1 cellular context compared by ENCODE assay signal in genomic region chr6:57221191-57221935, GRCh38.
TF ChIP-seq lines count a peak whose summit lies in the region.

No MANE protein-coding gene starts in this region.

TF ChIP-seq in H1, 55 proteins besides CTCF, POLR2A, EP300 and RAD21 (continued from another document):
- TF ChIP-seq, protein P1, sequence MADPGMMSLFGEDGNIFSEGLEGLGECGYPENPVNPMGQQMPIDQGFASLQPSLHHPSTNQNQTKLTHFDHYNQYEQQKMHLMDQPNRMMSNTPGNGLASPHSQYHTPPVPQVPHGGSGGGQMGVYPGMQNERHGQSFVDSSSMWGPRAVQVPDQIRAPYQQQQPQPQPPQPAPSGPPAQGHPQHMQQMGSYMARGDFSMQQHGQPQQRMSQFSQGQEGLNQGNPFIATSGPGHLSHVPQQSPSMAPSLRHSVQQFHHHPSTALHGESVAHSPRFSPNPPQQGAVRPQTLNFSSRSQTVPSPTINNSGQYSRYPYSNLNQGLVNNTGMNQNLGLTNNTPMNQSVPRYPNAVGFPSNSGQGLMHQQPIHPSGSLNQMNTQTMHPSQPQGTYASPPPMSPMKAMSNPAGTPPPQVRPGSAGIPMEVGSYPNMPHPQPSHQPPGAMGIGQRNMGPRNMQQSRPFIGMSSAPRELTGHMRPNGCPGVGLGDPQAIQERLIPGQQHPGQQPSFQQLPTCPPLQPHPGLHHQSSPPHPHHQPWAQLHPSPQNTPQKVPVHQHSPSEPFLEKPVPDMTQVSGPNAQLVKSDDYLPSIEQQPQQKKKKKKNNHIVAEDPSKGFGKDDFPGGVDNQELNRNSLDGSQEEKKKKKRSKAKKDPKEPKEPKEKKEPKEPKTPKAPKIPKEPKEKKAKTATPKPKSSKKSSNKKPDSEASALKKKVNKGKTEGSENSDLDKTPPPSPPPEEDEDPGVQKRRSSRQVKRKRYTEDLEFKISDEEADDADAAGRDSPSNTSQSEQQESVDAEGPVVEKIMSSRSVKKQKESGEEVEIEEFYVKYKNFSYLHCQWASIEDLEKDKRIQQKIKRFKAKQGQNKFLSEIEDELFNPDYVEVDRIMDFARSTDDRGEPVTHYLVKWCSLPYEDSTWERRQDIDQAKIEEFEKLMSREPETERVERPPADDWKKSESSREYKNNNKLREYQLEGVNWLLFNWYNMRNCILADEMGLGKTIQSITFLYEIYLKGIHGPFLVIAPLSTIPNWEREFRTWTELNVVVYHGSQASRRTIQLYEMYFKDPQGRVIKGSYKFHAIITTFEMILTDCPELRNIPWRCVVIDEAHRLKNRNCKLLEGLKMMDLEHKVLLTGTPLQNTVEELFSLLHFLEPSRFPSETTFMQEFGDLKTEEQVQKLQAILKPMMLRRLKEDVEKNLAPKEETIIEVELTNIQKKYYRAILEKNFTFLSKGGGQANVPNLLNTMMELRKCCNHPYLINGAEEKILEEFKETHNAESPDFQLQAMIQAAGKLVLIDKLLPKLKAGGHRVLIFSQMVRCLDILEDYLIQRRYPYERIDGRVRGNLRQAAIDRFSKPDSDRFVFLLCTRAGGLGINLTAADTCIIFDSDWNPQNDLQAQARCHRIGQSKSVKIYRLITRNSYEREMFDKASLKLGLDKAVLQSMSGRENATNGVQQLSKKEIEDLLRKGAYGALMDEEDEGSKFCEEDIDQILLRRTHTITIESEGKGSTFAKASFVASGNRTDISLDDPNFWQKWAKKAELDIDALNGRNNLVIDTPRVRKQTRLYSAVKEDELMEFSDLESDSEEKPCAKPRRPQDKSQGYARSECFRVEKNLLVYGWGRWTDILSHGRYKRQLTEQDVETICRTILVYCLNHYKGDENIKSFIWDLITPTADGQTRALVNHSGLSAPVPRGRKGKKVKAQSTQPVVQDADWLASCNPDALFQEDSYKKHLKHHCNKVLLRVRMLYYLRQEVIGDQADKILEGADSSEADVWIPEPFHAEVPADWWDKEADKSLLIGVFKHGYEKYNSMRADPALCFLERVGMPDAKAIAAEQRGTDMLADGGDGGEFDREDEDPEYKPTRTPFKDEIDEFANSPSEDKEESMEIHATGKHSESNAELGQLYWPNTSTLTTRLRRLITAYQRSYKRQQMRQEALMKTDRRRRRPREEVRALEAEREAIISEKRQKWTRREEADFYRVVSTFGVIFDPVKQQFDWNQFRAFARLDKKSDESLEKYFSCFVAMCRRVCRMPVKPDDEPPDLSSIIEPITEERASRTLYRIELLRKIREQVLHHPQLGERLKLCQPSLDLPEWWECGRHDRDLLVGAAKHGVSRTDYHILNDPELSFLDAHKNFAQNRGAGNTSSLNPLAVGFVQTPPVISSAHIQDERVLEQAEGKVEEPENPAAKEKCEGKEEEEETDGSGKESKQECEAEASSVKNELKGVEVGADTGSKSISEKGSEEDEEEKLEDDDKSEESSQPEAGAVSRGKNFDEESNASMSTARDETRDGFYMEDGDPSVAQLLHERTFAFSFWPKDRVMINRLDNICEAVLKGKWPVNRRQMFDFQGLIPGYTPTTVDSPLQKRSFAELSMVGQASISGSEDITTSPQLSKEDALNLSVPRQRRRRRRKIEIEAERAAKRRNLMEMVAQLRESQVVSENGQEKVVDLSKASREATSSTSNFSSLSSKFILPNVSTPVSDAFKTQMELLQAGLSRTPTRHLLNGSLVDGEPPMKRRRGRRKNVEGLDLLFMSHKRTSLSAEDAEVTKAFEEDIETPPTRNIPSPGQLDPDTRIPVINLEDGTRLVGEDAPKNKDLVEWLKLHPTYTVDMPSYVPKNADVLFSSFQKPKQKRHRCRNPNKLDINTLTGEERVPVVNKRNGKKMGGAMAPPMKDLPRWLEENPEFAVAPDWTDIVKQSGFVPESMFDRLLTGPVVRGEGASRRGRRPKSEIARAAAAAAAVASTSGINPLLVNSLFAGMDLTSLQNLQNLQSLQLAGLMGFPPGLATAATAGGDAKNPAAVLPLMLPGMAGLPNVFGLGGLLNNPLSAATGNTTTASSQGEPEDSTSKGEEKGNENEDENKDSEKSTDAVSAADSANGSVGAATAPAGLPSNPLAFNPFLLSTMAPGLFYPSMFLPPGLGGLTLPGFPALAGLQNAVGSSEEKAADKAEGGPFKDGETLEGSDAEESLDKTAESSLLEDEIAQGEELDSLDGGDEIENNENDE (IDR thresholded peaks at IDR 0.05; ENCODE audit: insufficient replicate concordance, low read length), result no peak
- TF ChIP-seq NRF1 (IDR thresholded peaks at IDR 0.05; ENCODE audit: low read depth, low read length), result no peak
- no peak; a peak in 1 of 4 replicates for TF ChIP-seq HDAC2 (IDR thresholded peaks at IDR 0.05; ENCODE audit: borderline replicate concordance in 1 of 2, low read depth in 2 of 2, low read length in 2 of 2)
- 0 out of 2 replicates have a peak, but pooled peaks have one; percentile 3 for TF ChIP-seq JUND (IDR thresholded peaks at IDR 0.05; ENCODE audit: low read length)
- TF ChIP-seq SP2 (IDR thresholded peaks at IDR 0.05; ENCODE audit: low read length), result no peak
- TF ChIP-seq, protein P2, sequence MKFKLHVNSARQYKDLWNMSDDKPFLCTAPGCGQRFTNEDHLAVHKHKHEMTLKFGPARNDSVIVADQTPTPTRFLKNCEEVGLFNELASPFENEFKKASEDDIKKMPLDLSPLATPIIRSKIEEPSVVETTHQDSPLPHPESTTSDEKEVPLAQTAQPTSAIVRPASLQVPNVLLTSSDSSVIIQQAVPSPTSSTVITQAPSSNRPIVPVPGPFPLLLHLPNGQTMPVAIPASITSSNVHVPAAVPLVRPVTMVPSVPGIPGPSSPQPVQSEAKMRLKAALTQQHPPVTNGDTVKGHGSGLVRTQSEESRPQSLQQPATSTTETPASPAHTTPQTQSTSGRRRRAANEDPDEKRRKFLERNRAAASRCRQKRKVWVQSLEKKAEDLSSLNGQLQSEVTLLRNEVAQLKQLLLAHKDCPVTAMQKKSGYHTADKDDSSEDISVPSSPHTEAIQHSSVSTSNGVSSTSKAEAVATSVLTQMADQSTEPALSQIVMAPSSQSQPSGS (IDR thresholded peaks at IDR 0.05; ENCODE audit: low read length), result no peak
- TF ChIP-seq GABPA (IDR thresholded peaks at IDR 0.05; ENCODE audit: borderline replicate concordance, insufficient read depth, low read length), result no peak
- no peak for TF ChIP-seq TAF1 (IDR thresholded peaks at IDR 0.05; ENCODE audit: low read depth, low read length)
- no peak for TF ChIP-seq CEBPB (IDR thresholded peaks at IDR 0.05; ENCODE audit: low read depth, low read length)
- no peak for TF ChIP-seq NANOG (IDR thresholded peaks at IDR 0.05; ENCODE audit: insufficient read depth, low read depth, low read length, poor library complexity, severe bottlenecking)
- no peak for TF ChIP-seq FOSL1 (IDR thresholded peaks at IDR 0.05; ENCODE audit: insufficient read depth, low read depth, low read length)
- no peak for TF ChIP-seq RNF2 (IDR thresholded peaks at IDR 0.05; ENCODE audit: borderline replicate concordance, low read depth, low read length, missing control alignments, poor library complexity, severe bottlenecking)
- no peak for TF ChIP-seq MAFK (IDR thresholded peaks at IDR 0.05; ENCODE audit: low read depth, low read length)
- TF ChIP-seq SRF (IDR thresholded peaks at IDR 0.05; ENCODE audit: low read depth, low read length), result no peak
- no peak for TF ChIP-seq YY1 (IDR thresholded peaks at IDR 0.05; ENCODE audit: low read depth, low read length)
- TF ChIP-seq KDM5A (IDR thresholded peaks at IDR 0.05; ENCODE audit: low read length), result no peak
- peak; percentile 81; the same call in 1 of the 2 replicates for TF ChIP-seq EGR1 (IDR thresholded peaks at IDR 0.05; ENCODE audit: borderline replicate concordance, low read depth, low read length)
- no peak for TF ChIP-seq ZNF274 (IDR thresholded peaks at IDR 0.05; ENCODE audit: borderline replicate concordance, extremely low read depth, low read length)
- no peak for TF ChIP-seq SP1 (IDR thresholded peaks at IDR 0.05; ENCODE audit: low read depth, low read length)
- no peak for TF ChIP-seq HDAC6 (IDR thresholded peaks at IDR 0.05; ENCODE audit: low read depth, low read length)
- TF ChIP-seq, protein P3, sequence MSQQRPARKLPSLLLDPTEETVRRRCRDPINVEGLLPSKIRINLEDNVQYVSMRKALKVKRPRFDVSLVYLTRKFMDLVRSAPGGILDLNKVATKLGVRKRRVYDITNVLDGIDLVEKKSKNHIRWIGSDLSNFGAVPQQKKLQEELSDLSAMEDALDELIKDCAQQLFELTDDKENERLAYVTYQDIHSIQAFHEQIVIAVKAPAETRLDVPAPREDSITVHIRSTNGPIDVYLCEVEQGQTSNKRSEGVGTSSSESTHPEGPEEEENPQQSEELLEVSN (IDR thresholded peaks at IDR 0.05), result 0 out of 2 replicates have a peak, but pooled peaks have one; percentile 3
- no peak for TF ChIP-seq CBX5 (IDR thresholded peaks at IDR 0.05; ENCODE audit: low read depth, low read length)
- no peak; the same call in 1 of the 2 replicates for TF ChIP-seq CHD2 (IDR thresholded peaks at IDR 0.05; ENCODE audit: low read length)
- TF ChIP-seq CBX8 (IDR thresholded peaks at IDR 0.05; ENCODE audit: borderline replicate concordance, low read depth, low read length), result no peak
- TF ChIP-seq TCF12 (IDR thresholded peaks at IDR 0.05; ENCODE audit: low read depth, low read length), result no peak
- TF ChIP-seq JUN (IDR thresholded peaks at IDR 0.05; ENCODE audit: low read depth, low read length), result no peak
- TF ChIP-seq EZH2 (IDR thresholded peaks at IDR 0.05; ENCODE audit: low read depth, low read length, severe bottlenecking), result no peak
- no peak for TF ChIP-seq CHD1 (IDR thresholded peaks at IDR 0.05; ENCODE audit: low read depth, low read length)
- TF ChIP-seq CTBP2 (IDR thresholded peaks at IDR 0.05; ENCODE audit: borderline replicate concordance, insufficient read depth, insufficient read length, low read length), result no peak
- peak; percentile 36; the same call in 1 of the 2 replicates for TF ChIP-seq KDM1A (IDR thresholded peaks at IDR 0.05; ENCODE audit: borderline replicate concordance, low read length)
- no peak for TF ChIP-seq ASH2L (IDR thresholded peaks at IDR 0.05; ENCODE audit: low read length)
- TF ChIP-seq RFX5 (IDR thresholded peaks at IDR 0.05; ENCODE audit: borderline replicate concordance, low read depth, low read length), result no peak
- TF ChIP-seq POLR2AphosphoS5 (IDR thresholded peaks at IDR 0.05; ENCODE audit: low read depth, low read length), result peak; percentile 53; the same call in 1 of the 2 replicates
- TF ChIP-seq POU5F1 (IDR thresholded peaks at IDR 0.05; ENCODE audit: low read depth, low read length), result no peak
- TF ChIP-seq, protein P4, sequence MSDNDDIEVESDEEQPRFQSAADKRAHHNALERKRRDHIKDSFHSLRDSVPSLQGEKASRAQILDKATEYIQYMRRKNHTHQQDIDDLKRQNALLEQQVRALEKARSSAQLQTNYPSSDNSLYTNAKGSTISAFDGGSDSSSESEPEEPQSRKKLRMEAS (IDR thresholded peaks at IDR 0.05), result peak; percentile 25; the same call in 1 of the 2 replicates
- TF ChIP-seq USF2 (IDR thresholded peaks at IDR 0.05; ENCODE audit: low read length), result no peak
- TF ChIP-seq KDM4A (IDR thresholded peaks at IDR 0.05; ENCODE audit: low read depth, low read length, severe bottlenecking), result peak; percentile 92
- TF ChIP-seq SIN3A (conservative IDR thresholded peaks at IDR 0.05 in 1 of 2, IDR thresholded peaks at IDR 0.05 in 1 of 2; ENCODE audit: low read depth in 1 of 2, low read length in 2 of 2), result peak in 1 of 2 experiments; percentile 18; a peak in 2 of 4 replicates
- TF ChIP-seq TEAD4 (IDR thresholded peaks at IDR 0.05; ENCODE audit: low read depth, low read length), result peak; percentile 30; the same call in 1 of the 2 replicates
